Comparison of ENCODE assay signal across 16 cellular contexts in the genomic region with DNA sequence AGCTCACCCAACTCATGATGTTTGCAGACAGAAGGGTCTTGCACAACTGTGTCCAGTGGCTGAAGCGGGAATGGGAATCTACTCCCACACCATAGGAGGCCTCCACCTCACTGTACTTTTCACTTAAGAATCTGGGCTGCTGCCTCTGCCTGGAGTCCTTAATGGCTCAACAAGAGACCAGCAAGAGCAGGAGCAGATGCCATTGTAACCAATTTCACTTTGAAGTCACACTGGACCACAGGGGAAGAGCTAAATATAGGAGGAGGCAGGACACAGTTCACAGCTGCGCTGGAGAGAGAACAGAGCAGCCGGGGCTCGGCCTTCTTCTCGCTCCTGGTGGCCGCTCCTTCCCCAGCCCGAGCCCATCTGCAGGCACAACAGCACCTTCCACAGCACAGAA.
DNase-seq lines count a peak whose midpoint lies in the region; ATAC-seq, FAIRE-seq and TF ChIP-seq lines count a peak whose summit lies in the region.
"Had no signal": no experiment of that assay in that cellular context is flagged by ENCODE, and none has a peak within 500 bp of the region (broad histone marks: within the 10 kb centered on the region; RNA-seq: fewer than 3 reads in every experiment).

No MANE protein-coding gene starts in this region.

- peak overlapping the region; percentile 78 for H3K27ac Mint-ChIP-seq in astrocyte (ENCODE audit: unreplicated experiment)
- H3K27ac Mint-ChIP-seq: activated T-cell treated with anti-CD3 and anti-CD28 coated beads, Interleukin-2, amount 50 U/mL, for 24 hours; B cell; effector memory CD8-positive, alpha-beta T cell; memory B cell; stimulated activated naive CD8-positive, alpha-beta T cell treated with anti-CD3 and anti-CD28 coated beads, Interleukin-15, Interleukin-2, amounts not matched to agents 100 ng/mL and 50 ng/mL, for 24 hours had no signal

- H3K36me3 Mint-ChIP-seq in astrocyte (ENCODE audit: low read depth, unreplicated experiment) = peaks cover 3% of the 10 kb centered on the region
- H3K36me3 Mint-ChIP-seq: memory B cell had no signal

- no peak overlapping the region for H2AFZ ChIP-seq in astrocyte (ENCODE audit: low read depth, low read length)

- TF ChIP-seq CTCF in astrocyte (IDR thresholded peaks at IDR 0.05; ENCODE audit: insufficient read depth, low read depth, low read length) (no peak), omental fat pad (IDR thresholded peaks at IDR 0.05) (no peak)

- H3K4me1 ChIP-seq in astrocyte (ENCODE audit: insufficient read depth, low read length) = peaks cover 5% of the 10 kb centered on the region

- no peaks in the 10 kb centered on the region for H3K9me3 Mint-ChIP-seq in astrocyte (ENCODE audit: unreplicated experiment)
- H3K9me3 Mint-ChIP-seq: activated T-cell treated with anti-CD3 and anti-CD28 coated beads, Interleukin-2, amount 50 U/mL, for 24 hours; effector memory CD8-positive, alpha-beta T cell; memory B cell; stimulated activated naive CD8-positive, alpha-beta T cell treated with anti-CD3 and anti-CD28 coated beads, Interleukin-15, Interleukin-2, amounts not matched to agents 100 ng/mL and 50 ng/mL, for 24 hours had no signal

- peaks cover 38% of the 10 kb centered on the region for H3K4me1 Mint-ChIP-seq in astrocyte (ENCODE audit: low read depth, unreplicated experiment)
- H3K4me1 Mint-ChIP-seq: B cell, memory B cell had no signal

- peak; percentile 74 to 76 for ATAC-seq in left cardiac atrium
- ATAC-seq in omental fat pad (ENCODE audit: low FRiP score) = peak; percentile 54
- ATAC-seq in GM21529 (IDR thresholded peaks at IDR 0.05; ENCODE audit: unreplicated experiment) = no peak
- ATAC-seq in GM19351 (IDR thresholded peaks at IDR 0.05; ENCODE audit: unreplicated experiment) = no peak
- ATAC-seq: effector memory CD8-positive, alpha-beta T cell had no signal

- H3K4me3 Mint-ChIP-seq in astrocyte (ENCODE audit: unreplicated experiment) = peak overlapping the region; percentile 47
- H3K4me3 Mint-ChIP-seq: activated T-cell treated with anti-CD3 and anti-CD28 coated beads, Interleukin-2, amount 50 U/mL, for 24 hours; B cell; effector memory CD8-positive, alpha-beta T cell; memory B cell; stimulated activated naive CD8-positive, alpha-beta T cell treated with anti-CD3 and anti-CD28 coated beads, Interleukin-15, Interleukin-2, amounts not matched to agents 100 ng/mL and 50 ng/mL, for 24 hours had no signal

- no peaks in the 10 kb centered on the region for H4K20me1 ChIP-seq in astrocyte (ENCODE audit: insufficient read depth, low read length)

- peaks cover 17% of the 10 kb centered on the region for H3K79me2 ChIP-seq in astrocyte (ENCODE audit: insufficient read depth, low read length)

- no peak overlapping the region for H3K4me3 ChIP-seq in astrocyte (ENCODE audit: insufficient read depth, low read depth, low read length)

- no peak overlapping the region for H3K27ac ChIP-seq in astrocyte (ENCODE audit: low read depth, low read length)

- no peaks in the 10 kb centered on the region for H3K27me3 ChIP-seq in astrocyte (ENCODE audit: insufficient read depth, low read length)

- intact Hi-C loops in left cardiac atrium (cut with DNase I) = no loop called here

- H3K27me3 Mint-ChIP-seq in astrocyte (ENCODE audit: low read depth, unreplicated experiment) = no peaks in the 10 kb centered on the region

- H3K9me3 ChIP-seq in astrocyte (ENCODE audit: insufficient read depth, low read depth, low read length) = no peaks in the 10 kb centered on the region

- no peak overlapping the region for H3K4me2 ChIP-seq in astrocyte (ENCODE audit: low read length)

- H3K36me3 ChIP-seq in astrocyte (ENCODE audit: insufficient read depth, low read length) = no peaks in the 10 kb centered on the region

- DNase-seq in ELF-1 (ENCODE audit: low read depth, low spot score) (peak; percentile 64), astrocyte (ENCODE audit: low read depth) (peak; percentile 27), left cardiac atrium (no peak), omental fat pad (ENCODE audit: low spot score) (no peak), COLO668 (lab: John Stamatoyannopoulos, UW; ENCODE audit: unreplicated experiment) (no peak)
- no peak for DNase-seq in stimulated activated CD4-positive, alpha-beta T cell treated with anti-CD3 and anti-CD28 coated beads, Interleukin-4, amount 100 ng/mL, for 1 hour
- DNase-seq: activated CD4-positive, alpha-beta T cell treated with anti-CD3 and anti-CD28 coated beads for 1 hour; activated T-cell treated with anti-CD3 and anti-CD28 coated beads, Interleukin-2, amount 50 U/mL, for 24 hours; effector memory CD8-positive, alpha-beta T cell; SW 1271 had no signal

- no peak overlapping the region for H3K9ac ChIP-seq in astrocyte (ENCODE audit: low read length)

- FAIRE-seq in astrocyte (lab: Jason Lieb, UNC) = no peak
- FAIRE-seq: GM12892 had no signal

Comparison
In these comparisons a context has a peak if more than half of its experiments do, and no peak if none do; other contexts are left out.
1. DNase-seq: peak in ELF-1 (single experiment) and astrocyte (single experiment); none in left cardiac atrium (single experiment), omental fat pad (single experiment), COLO668 (single experiment) and stimulated activated CD4-positive, alpha-beta T cell treated with anti-CD3 and anti-CD28 coated beads, Interleukin-4, amount 100 ng/mL, for 1 hour (single experiment).
2. ATAC-seq: peak in left cardiac atrium (2 of 2) and omental fat pad (single experiment); none in GM21529 (single experiment) and GM19351 (single experiment).